Comparison of ENCODE assay signal across 9 cellular contexts in the genomic region with DNA sequence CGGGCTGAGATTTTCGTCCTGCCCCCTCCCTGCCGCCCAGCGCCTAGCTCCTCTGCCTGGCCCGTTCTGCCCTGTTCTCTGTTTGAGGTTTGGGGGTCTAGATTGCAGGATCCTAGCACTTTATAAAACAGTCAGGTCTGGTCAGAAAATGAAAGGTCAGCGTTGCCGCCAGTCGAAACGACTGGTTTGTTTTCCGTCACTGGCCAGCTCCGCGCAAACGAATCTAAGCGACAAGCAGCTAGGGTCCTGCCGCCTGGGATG. TPM values are rescaled to one million over a fixed set of nuclear protein-coding genes. Genes with fewer than 3 reads are reported as not detected.
DNase-seq lines count a peak whose midpoint lies in the region; ATAC-seq and TF ChIP-seq lines count a peak whose summit lies in the region.
"Had no signal": no experiment of that assay in that cellular context is flagged by ENCODE, and none has a peak within 500 bp of the region (broad histone marks: within the 10 kb centered on the region; RNA-seq: fewer than 3 reads in every experiment).

No MANE protein-coding gene starts in this region.

- H3K9me3 Mint-ChIP-seq in HFFc6 = no peaks in the 10 kb centered on the region
- peaks cover 0 to 2% (median 0%) of the 10 kb centered on the region in 11 donors for H3K9me3 Mint-ChIP-seq in naive thymus-derived CD4-positive, alpha-beta T cell

- DNase-seq in HFFc6 (no peak), COLO829 (ENCODE audit: low spot score) (no peak), T-helper 9 cell (no peak), NCI-H69 (lab: John Stamatoyannopoulos, UW) (no peak)
- DNase-seq in naive thymus-derived CD4-positive, alpha-beta T cell = no peak
- DNase-seq in stimulated activated CD4-positive, alpha-beta T cell treated with anti-CD3 and anti-CD28 coated beads, Interleukin-15, amount 100 ng/mL, for 24 hours = no peak

- peaks cover 69% of the 10 kb centered on the region for H3K27me3 Mint-ChIP-seq in HFFc6 (ENCODE audit: insufficient read depth)
- peaks cover 0 to 3% (median 0%) of the 10 kb centered on the region in 5 donors for H3K27me3 Mint-ChIP-seq in naive thymus-derived CD4-positive, alpha-beta T cell

- intact Hi-C loops in naive thymus-derived CD4-positive, alpha-beta T cell (cut with micrococcal nuclease) = loop anchor here (2.0 to 10.0 kb wide), 6 partner anchors 18 to 1362 kb away; partner anchors contain the start of genes DIPK1A (in 1 of the 2) and RPL5 (in 1 of the 2)

- no peak overlapping the region for H3K27ac ChIP-seq in ACC112 (ENCODE audit: low read depth, low read length)
- no peak overlapping the region for H3K27ac ChIP-seq in duodenal mucosa (ENCODE audit: low read depth, low read length)
- no peak overlapping the region for H3K27ac ChIP-seq in naive thymus-derived CD4-positive, alpha-beta T cell (ENCODE audit: low read depth, low read length)
- H3K27ac ChIP-seq: SJSA1 had no signal

- H3K4me1 Mint-ChIP-seq in HFFc6 (ENCODE audit: low read depth) = peaks cover 30% of the 10 kb centered on the region
- peaks cover 23 to 46% (median 41%) of the 10 kb centered on the region in 7 donors for H3K4me1 Mint-ChIP-seq in naive thymus-derived CD4-positive, alpha-beta T cell

- H3K36me3 ChIP-seq in ACC112 (ENCODE audit: insufficient read depth, low read length) = no peaks in the 10 kb centered on the region
- peaks cover 0 to 4% of the 10 kb centered on the region in 2 donors for H3K36me3 ChIP-seq in duodenal mucosa (ENCODE audit: control insufficient read depth in 1 of 2, insufficient read depth in 2 of 2, low read length in 2 of 2)
- peaks cover 0 to 25% (median 0%) of the 10 kb centered on the region in 3 experiments for H3K36me3 ChIP-seq in naive thymus-derived CD4-positive, alpha-beta T cell (ENCODE audit: control insufficient read depth in 2 of 3, insufficient read depth in 3 of 3, low read length in 3 of 3)
- H3K36me3 ChIP-seq: SJSA1 had no signal

- no peaks in the 10 kb centered on the region for H3K79me2 ChIP-seq in ACC112 (ENCODE audit: control insufficient read depth, insufficient read depth, low read length, unreplicated experiment)

- POLR2A ChIA-PET in naive thymus-derived CD4-positive, alpha-beta T cell (lab: Charles Lee) = interaction anchor here (0.8 to 6.9 kb wide), 4 partner anchors 8 to 105 kb away, joined by 3 to 89 read pairs (median 21); no protein-coding TSS in a partner anchor

- no peak for TF ChIP-seq CTCF in HFFc6 (IDR thresholded peaks at IDR 0.05)

- CTCF ChIA-PET in naive thymus-derived CD4-positive, alpha-beta T cell (lab: Charles Lee) = interaction anchor here (0.7 to 5.0 kb wide), 5 partner anchors 8 to 191 kb away, joined by 3 to 26 read pairs (median 4); no protein-coding TSS in a partner anchor

- no peak overlapping the region for H2AFZ ChIP-seq in ACC112 (ENCODE audit: low read length, unreplicated experiment)

- H3K4me1 ChIP-seq in ACC112 (ENCODE audit: control insufficient read depth, insufficient read depth, low read length, unreplicated experiment) (peaks cover 23% of the 10 kb centered on the region), duodenal mucosa (ENCODE audit: control insufficient read depth in 1 of 2, insufficient read depth in 2 of 2, low read length in 2 of 2) (peaks cover 30 to 56% of the 10 kb centered on the region in 2 donors)
- H3K4me1 ChIP-seq in naive thymus-derived CD4-positive, alpha-beta T cell (ENCODE audit: control insufficient read depth in 2 of 2, insufficient read depth in 2 of 2, low read length in 2 of 2) = peaks cover 6 to 32% of the 10 kb centered on the region in 2 donors

- H3K4me3 Mint-ChIP-seq in HFFc6 = peak overlapping the region; percentile 81
- H3K4me3 Mint-ChIP-seq in naive thymus-derived CD4-positive, alpha-beta T cell = peak overlapping the region; percentile 91 to 99 (median 94)

- H3K4me3 ChIP-seq in ACC112 (ENCODE audit: low read depth, low read length) (peak overlapping the region; percentile 73), duodenal mucosa (ENCODE audit: low read depth in 1 of 2, low read length in 2 of 2) (peak overlapping the region; percentile 72 to 76)
- H3K4me3 ChIP-seq in naive thymus-derived CD4-positive, alpha-beta T cell (ENCODE audit: low read length) = peak overlapping the region; percentile 83
- H3K4me3 ChIP-seq: SJSA1 had no signal

- no peaks in the 10 kb centered on the region for H3K9me3 ChIP-seq in duodenal mucosa (ENCODE audit: control insufficient read depth in 1 of 2, low read length in 2 of 2)
- no peaks in the 10 kb centered on the region for H3K9me3 ChIP-seq in naive thymus-derived CD4-positive, alpha-beta T cell (ENCODE audit: control insufficient read depth in 2 of 3, low read length in 3 of 3)

- peaks cover 87% of the 10 kb centered on the region for H3K27me3 ChIP-seq in ACC112 (ENCODE audit: insufficient read depth, low read length)
- peaks cover 47 to 74% of the 10 kb centered on the region in 2 donors for H3K27me3 ChIP-seq in duodenal mucosa (ENCODE audit: control insufficient read depth in 1 of 2, insufficient read depth in 2 of 2, low read length in 2 of 2)
- no peaks in the 10 kb centered on the region for H3K27me3 ChIP-seq in naive thymus-derived CD4-positive, alpha-beta T cell (ENCODE audit: control insufficient read depth in 2 of 2, insufficient read depth in 2 of 2, low read length in 2 of 2)

- ATAC-seq in naive thymus-derived CD4-positive, alpha-beta T cell = no peak

- peaks cover 5% of the 10 kb centered on the region; the same call in 1 of the 2 replicates for H3K36me3 Mint-ChIP-seq in HFFc6 (ENCODE audit: low read depth)
- H3K36me3 Mint-ChIP-seq in naive thymus-derived CD4-positive, alpha-beta T cell = peaks cover 3 to 50% (median 19%) of the 10 kb centered on the region in 5 donors

- H3K27ac Mint-ChIP-seq in HFFc6 = no peak overlapping the region
- peak overlapping the region in 8 of 9 donors; percentile 24 to 93 (median 80) for H3K27ac Mint-ChIP-seq in naive thymus-derived CD4-positive, alpha-beta T cell

- H3K9ac ChIP-seq in duodenal mucosa (ENCODE audit: low read depth in 1 of 2, low read length in 2 of 2) = peak overlapping the region; percentile 19 to 56

RNA-seq across cellular contexts. Expression of gene GFI1, which starts 4.4 kb away (rescaled TPM):
- total RNA-seq in HFFc6 (2021; fragmentation: NEBNext Ultra II Directional; extraction: Animal tissue kit (Norgen Biotek cat#: 25700)) = under 1 TPM in 5 of 6 experiments, not detected in 1; 0.05 to 0.28 (median 0.07) TPM
- 10 to 100 TPM; 11.5 to 78.8 (median 29.9) TPM for total RNA-seq in naive thymus-derived CD4-positive, alpha-beta T cell
- 1 to 10 TPM; 3.3 to 7.9 TPM for polyA plus RNA-seq in naive thymus-derived CD4-positive, alpha-beta T cell
- total RNA-seq: SJSA1 had no signal

Comparison
In these comparisons a context has a peak if more than half of its experiments do, and no peak if none do; other contexts are left out.
1. RNA of gene GFI1, which starts 4.4 kb away (total RNA-seq): 11.5 to 78.8 TPM in naive thymus-derived CD4-positive, alpha-beta T cell; 0.05 to 0.28 TPM in HFFc6; every median in the first group is over 4 times any median in the second.
2. Peak in every context shown above with its lines, with median percentiles within 50 percentile points of each other: H3K4me3 ChIP-seq.